Comparison of ENCODE assay signal across 8 cellular contexts in genomic region chr15:64461577-64462162, GRCh38. TPM values are rescaled to one million over a fixed set of nuclear protein-coding genes. Genes with fewer than 3 reads are reported as not detected.
DNase-seq lines count a peak whose midpoint lies in the region; ATAC-seq and TF ChIP-seq lines count a peak whose summit lies in the region.

No MANE protein-coding gene starts in this region.

- peak overlapping the region; percentile 88 for H3K4me3 Mint-ChIP-seq in stimulated activated naive CD8-positive, alpha-beta T cell treated with anti-CD3 and anti-CD28 coated beads, Interleukin-15, Interleukin-2, amounts not matched to agents 100 ng/mL and 50 ng/mL, for 24 hours

- peaks cover 86% of the 10 kb centered on the region for H3K4me1 Mint-ChIP-seq in stimulated activated naive CD8-positive, alpha-beta T cell treated with anti-CD3 and anti-CD28 coated beads, Interleukin-15, Interleukin-2, amounts not matched to agents 100 ng/mL and 50 ng/mL, for 24 hours (ENCODE audit: low read depth)

- no peaks in the 10 kb centered on the region for H3K27me3 Mint-ChIP-seq in stimulated activated naive CD8-positive, alpha-beta T cell treated with anti-CD3 and anti-CD28 coated beads, Interleukin-15, Interleukin-2, amounts not matched to agents 100 ng/mL and 50 ng/mL, for 24 hours

- peak overlapping the region; percentile 88 for H3K27ac Mint-ChIP-seq in stimulated activated naive CD8-positive, alpha-beta T cell treated with anti-CD3 and anti-CD28 coated beads, Interleukin-15, Interleukin-2, amounts not matched to agents 100 ng/mL and 50 ng/mL, for 24 hours

- H3K27me3 ChIP-seq in WERI-Rb-1 (ENCODE audit: insufficient read depth, low read depth, severe bottlenecking), result no peaks in the 10 kb centered on the region
- H3K27me3 ChIP-seq in endocrine pancreas (ENCODE audit: control insufficient read depth, insufficient read depth, low read length), result no peaks in the 10 kb centered on the region
- H3K27me3 ChIP-seq in mononuclear cell (ENCODE audit: insufficient read depth, low read length), result no peaks in the 10 kb centered on the region

- H3K27ac ChIP-seq in C4-2B (peak overlapping the region; percentile 84), WERI-Rb-1 (peak overlapping the region; percentile 72)

- TF ChIP-seq CTCF in C4-2B (conservative IDR thresholded peaks at IDR 0.05), result no peak
- no peak for TF ChIP-seq CTCF in WERI-Rb-1 (IDR thresholded peaks at IDR 0.05; ENCODE audit: low read depth, low read length)

- H3K9me3 ChIP-seq in WERI-Rb-1 (ENCODE audit: severe bottlenecking) (no peaks in the 10 kb centered on the region), endocrine pancreas (ENCODE audit: control insufficient read depth, low read length) (no peaks in the 10 kb centered on the region), mononuclear cell (ENCODE audit: low read depth, low read length) (no peaks in the 10 kb centered on the region)

- peaks cover 22% of the 10 kb centered on the region for H3K36me3 Mint-ChIP-seq in stimulated activated naive CD8-positive, alpha-beta T cell treated with anti-CD3 and anti-CD28 coated beads, Interleukin-15, Interleukin-2, amounts not matched to agents 100 ng/mL and 50 ng/mL, for 24 hours (ENCODE audit: low read depth)

- peak overlapping the region; percentile 45 for H3K9ac ChIP-seq in endocrine pancreas (ENCODE audit: control insufficient read depth, insufficient read depth, low read length)

- peak; percentile 22 for DNase-seq in WERI-Rb-1
- no peak for DNase-seq in NCI-H446 (lab: John Stamatoyannopoulos, UW)
- DNase-seq in mesenteric fat pad (ENCODE audit: low spot score), result no peak

- no peaks in the 10 kb centered on the region for H3K9me3 Mint-ChIP-seq in stimulated activated naive CD8-positive, alpha-beta T cell treated with anti-CD3 and anti-CD28 coated beads, Interleukin-15, Interleukin-2, amounts not matched to agents 100 ng/mL and 50 ng/mL, for 24 hours

- peaks cover 25% of the 10 kb centered on the region for H3K4me1 ChIP-seq in endocrine pancreas (ENCODE audit: control insufficient read depth, insufficient read depth, low read length)
- peaks cover 69% of the 10 kb centered on the region for H3K4me1 ChIP-seq in mononuclear cell (ENCODE audit: insufficient read depth, low read length)

- H3K4me3 ChIP-seq in WERI-Rb-1 (ENCODE audit: low read depth, low read length) (peak overlapping the region; percentile 51), endocrine pancreas (ENCODE audit: control insufficient read depth, insufficient read depth, low read length) (peak overlapping the region; percentile 52), mononuclear cell (ENCODE audit: low read length) (peak overlapping the region; percentile 46)

- peaks cover 26% of the 10 kb centered on the region for H3K36me3 ChIP-seq in WERI-Rb-1
- no peaks in the 10 kb centered on the region for H3K36me3 ChIP-seq in endocrine pancreas (ENCODE audit: control insufficient read depth, insufficient read depth, low read length)

- ATAC-seq in HG03108 (IDR thresholded peaks at IDR 0.05; ENCODE audit: unreplicated experiment), result peak; percentile 34

RNA-seq across cellular contexts. Expression of gene ZNF609, which starts 1.3 kb away (rescaled TPM):
- total RNA-seq in mononuclear cell (34.3 TPM), mesenteric fat pad (37.9 TPM)
